Comparison of ENCODE assay signal across 8 cellular contexts in the genomic region with DNA sequence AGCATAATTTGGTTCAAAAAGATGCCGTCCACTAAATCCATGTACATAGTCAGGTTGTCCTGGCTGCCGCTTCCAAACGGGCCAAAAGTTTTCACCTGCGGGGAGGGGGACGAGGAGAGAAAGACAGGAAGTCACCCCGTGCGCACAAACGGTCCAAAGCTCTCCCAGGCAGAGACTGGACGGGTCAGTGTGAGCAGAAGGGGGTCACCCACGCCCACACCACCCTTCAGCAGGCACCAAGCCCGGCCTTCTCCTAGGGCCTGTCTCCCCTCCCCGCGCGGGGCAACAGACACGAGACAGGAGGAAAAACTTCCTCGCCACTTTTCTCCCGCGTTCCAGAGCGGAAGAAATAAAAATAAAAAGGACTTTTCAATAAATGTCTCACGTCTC. TPM values are rescaled to one million over a fixed set of nuclear protein-coding genes. Genes with fewer than 3 reads are reported as not detected.
A peak's percentile ranks its signal among the peaks of the same experiment; 100 is the strongest.
DNase-seq lines count a peak whose midpoint lies in the region; ATAC-seq and TF ChIP-seq lines count a peak whose summit lies in the region.

No MANE protein-coding gene starts in this region.

- peak overlapping the region; percentile 90 for H3K4me2 ChIP-seq in MM.1S (ENCODE audit: low read depth, low read length)

- no peaks in the 10 kb centered on the region for H3K9me2 ChIP-seq in MM.1S (replicated peaks; ENCODE audit: insufficient read depth, low read length)

- H3K79me2 ChIP-seq in MM.1S (ENCODE audit: low read length): peaks cover 55% of the 10 kb centered on the region

- H3K4me3 Mint-ChIP-seq in natural killer cell treated with Interleukin-12 subunit alpha and Interleukin-12 subunit beta and Interleukin-15 and Interleukin-18, amount 100 ng/mL, for 72 hours: peak overlapping the region; percentile 97

- peak; percentile 38 for DNase-seq in D341Med (ENCODE audit: low spot score)
- no peak for DNase-seq in MM.1S
- no peak for DNase-seq in effector memory CD4-positive, alpha-beta T cell
- no peak for DNase-seq in natural killer cell treated with Interleukin-12 subunit alpha and Interleukin-12 subunit beta and Interleukin-15 and Interleukin-18, amount 100 ng/mL, for 72 hours (ENCODE audit: low spot score)
- DNase-seq in GOT3 (lab: John Stamatoyannopoulos, UW): no peak
- no peak for DNase-seq in HPDE6-E6E7 (ENCODE audit: extremely low spot score)

- no peaks in the 10 kb centered on the region for H3K9me3 Mint-ChIP-seq in natural killer cell treated with Interleukin-12 subunit alpha and Interleukin-12 subunit beta and Interleukin-15 and Interleukin-18, amount 100 ng/mL, for 72 hours

- no peak for ATAC-seq in natural killer cell treated with Interleukin-12 subunit alpha and Interleukin-12 subunit beta and Interleukin-15 and Interleukin-18, amount 100 ng/mL, for 72 hours
- ATAC-seq in HG03571 (IDR thresholded peaks at IDR 0.05; ENCODE audit: unreplicated experiment) (no peak), HG02885 (IDR thresholded peaks at IDR 0.05; ENCODE audit: poor library complexity, unreplicated experiment) (no peak)

- peaks cover 11% of the 10 kb centered on the region; the same call in 1 of the 2 replicates for H3K4me1 ChIP-seq in MM.1S (ENCODE audit: low read length)
- H3K4me1 ChIP-seq in effector memory CD4-positive, alpha-beta T cell (ENCODE audit: control insufficient read depth, insufficient read depth, low read length, poor library complexity, severe bottlenecking): peaks cover 36% of the 10 kb centered on the region

- peaks cover 0 to 5% of the 10 kb centered on the region in 2 donors for H3K27me3 Mint-ChIP-seq in natural killer cell treated with Interleukin-12 subunit alpha and Interleukin-12 subunit beta and Interleukin-15 and Interleukin-18, amount 100 ng/mL, for 72 hours

- H3K27ac Mint-ChIP-seq in natural killer cell treated with Interleukin-12 subunit alpha and Interleukin-12 subunit beta and Interleukin-15 and Interleukin-18, amount 100 ng/mL, for 72 hours: peak overlapping the region; percentile 95

- H3K36me3 ChIP-seq in MM.1S (replicated peaks; ENCODE audit: insufficient read depth, low read length): no peaks in the 10 kb centered on the region
- peaks cover 5% of the 10 kb centered on the region for H3K36me3 ChIP-seq in effector memory CD4-positive, alpha-beta T cell (ENCODE audit: control insufficient read depth, insufficient read depth, low read length)

- H4K20me1 ChIP-seq in MM.1S (ENCODE audit: insufficient read depth, low read length): no peaks in the 10 kb centered on the region

- TF ChIP-seq CTCF in MM.1S (IDR thresholded peaks at IDR 0.05; ENCODE audit: low read length): no peak

- no peaks in the 10 kb centered on the region for H3K27me3 ChIP-seq in MM.1S (replicated peaks; ENCODE audit: insufficient read depth, low read length)
- no peaks in the 10 kb centered on the region for H3K27me3 ChIP-seq in effector memory CD4-positive, alpha-beta T cell (replicated peaks; ENCODE audit: control insufficient read depth, insufficient read depth, low read length, poor library complexity, severe bottlenecking)

- H2AFZ ChIP-seq in MM.1S (ENCODE audit: low read length): no peak overlapping the region

- H3K4me3 ChIP-seq in MM.1S (ENCODE audit: low read length): peak overlapping the region; percentile 79
- peak overlapping the region; percentile 95 for H3K4me3 ChIP-seq in effector memory CD4-positive, alpha-beta T cell (ENCODE audit: insufficient read depth, low read depth, low read length, poor library complexity, severe bottlenecking)

- peak overlapping the region; percentile 100 for H3K27ac ChIP-seq in MM.1S (ENCODE audit: low read length)
- peak overlapping the region; percentile 91 for H3K27ac ChIP-seq in effector memory CD4-positive, alpha-beta T cell (ENCODE audit: insufficient read depth, low read length, poor library complexity, severe bottlenecking)

- peak overlapping the region; percentile 99 for H3K9ac ChIP-seq in MM.1S (ENCODE audit: low read length)

- H3K4me1 Mint-ChIP-seq in natural killer cell treated with Interleukin-12 subunit alpha and Interleukin-12 subunit beta and Interleukin-15 and Interleukin-18, amount 100 ng/mL, for 72 hours (ENCODE audit: low read depth in 2 of 2): peaks cover 41 to 51% of the 10 kb centered on the region in 2 donors

- peaks cover 22% of the 10 kb centered on the region for H3K36me3 Mint-ChIP-seq in natural killer cell treated with Interleukin-12 subunit alpha and Interleukin-12 subunit beta and Interleukin-15 and Interleukin-18, amount 100 ng/mL, for 72 hours

- H3F3A ChIP-seq in MM.1S (ENCODE audit: insufficient read depth, low read length): peaks cover 49% of the 10 kb centered on the region

- H3K9me3 ChIP-seq in MM.1S (replicated peaks; ENCODE audit: insufficient read depth, low read length): no peaks in the 10 kb centered on the region
- H3K9me3 ChIP-seq in effector memory CD4-positive, alpha-beta T cell (ENCODE audit: control insufficient read depth, low read length): no peaks in the 10 kb centered on the region

RNA-seq across cellular contexts. Expression of a gene that starts 0.9 kb away (rescaled TPM):
- 100 to 1,000 TPM; 103 to 175 TPM for total RNA-seq in natural killer cell treated with Interleukin-12 subunit alpha and Interleukin-12 subunit beta and Interleukin-15 and Interleukin-18, amount 100 ng/mL, for 72 hours
